In genomic region chr22:40636380-40637180, GRCh38 we compare ENCODE assay signal across 1 cellular context.
TF ChIP-seq lines count a peak whose summit lies in the region.

Gene MRTFA, minus strand, starts transcription at chr22:40636719.

TF ChIP-seq in HepG2, 621 proteins besides CTCF, POLR2A, EP300 and RAD21 (continued from another document and continues in another):
- TF ChIP-seq DBP (CRISPR knock-in tag; IDR thresholded peaks at IDR 0.05; ENCODE audit: not compliant biosample characterization) (peak; percentile 83), PRDM15 (CRISPR knock-in tag; IDR thresholded peaks at IDR 0.05) (peak; percentile 42; the same call in 1 of the 2 replicates), KDM5A (IDR thresholded peaks at IDR 0.05; ENCODE audit: borderline replicate concordance, low read length) (0 out of 2 replicates have a peak, but pooled peaks have one; percentile 42), ZNF205 (CRISPR knock-in tag; IDR thresholded peaks at IDR 0.05) (no peak), ZNF569 (CRISPR knock-in tag; IDR thresholded peaks at IDR 0.05; ENCODE audit: borderline replicate concordance) (peak; percentile 73; the same call in 1 of the 2 replicates), ATF7 (IDR thresholded peaks at IDR 0.05) (peak; percentile 97), ATF7 (CRISPR knock-in tag; IDR thresholded peaks at IDR 0.05) (peak; percentile 98), NPAS2 (CRISPR knock-in tag; IDR thresholded peaks at IDR 0.05; ENCODE audit: borderline replicate concordance) (no peak), BHLHE40 (IDR thresholded peaks at IDR 0.05; ENCODE audit: low read length) (no peak), HNF4A (CRISPR knock-in tag; IDR thresholded peaks at IDR 0.05) (0 out of 2 replicates have a peak, but pooled peaks have one; percentile 10), ZSCAN29 (CRISPR knock-in tag; conservative IDR thresholded peaks at IDR 0.05) (no peak), SMAD9 (CRISPR knock-in tag; IDR thresholded peaks at IDR 0.05) (no peak), ZBTB20 (CRISPR knock-in tag; IDR thresholded peaks at IDR 0.05; ENCODE audit: borderline replicate concordance, low read depth) (peak; percentile 6; the same call in 1 of the 2 replicates), ZNF24 (IDR thresholded peaks at IDR 0.05) (no peak), ARNT2 (CRISPR knock-in tag; IDR thresholded peaks at IDR 0.05; ENCODE audit: low read depth) (peak; percentile 86), ZNF577 (CRISPR knock-in tag; IDR thresholded peaks at IDR 0.05; ENCODE audit: borderline replicate concordance, low read depth) (no peak), FOXA1 (IDR thresholded peaks at IDR 0.05) (no peak), FOXA1 (CRISPR knock-in tag; IDR thresholded peaks at IDR 0.05) (no peak), ZNF337 (CRISPR knock-in tag; IDR thresholded peaks at IDR 0.05; ENCODE audit: borderline replicate concordance, low read depth) (no peak), HOXA9 (CRISPR knock-in tag; IDR thresholded peaks at IDR 0.05; ENCODE audit: borderline replicate concordance) (no peak; the same call in 1 of the 2 replicates), CCDC6 (CRISPR knock-in tag; IDR thresholded peaks at IDR 0.05) (peak; percentile 67; the same call in 1 of the 2 replicates), SRSF9 (IDR thresholded peaks at IDR 0.05; ENCODE audit: borderline replicate concordance, insufficient read depth, low read depth, low read length, poor library complexity, severe bottlenecking) (no peak), ZC3H13 (CRISPR knock-in tag; IDR thresholded peaks at IDR 0.05) (no peak), ZNF703 (CRISPR knock-in tag; IDR thresholded peaks at IDR 0.05; ENCODE audit: borderline replicate concordance) (peak; percentile 16; the same call in 1 of the 2 replicates), ZNF644 (CRISPR knock-in tag; IDR thresholded peaks at IDR 0.05; ENCODE audit: low read depth) (no peak), STAG1 (CRISPR knock-in tag; IDR thresholded peaks at IDR 0.05) (0 out of 2 replicates have a peak, but pooled peaks have one; percentile 8), ZNF883 (CRISPR knock-in tag; IDR thresholded peaks at IDR 0.05; ENCODE audit: not compliant biosample characterization) (peak; percentile 13), CREM (IDR thresholded peaks at IDR 0.05) (peak; percentile 87), CREM (CRISPR knock-in tag; IDR thresholded peaks at IDR 0.05) (no peak), ZNF251 (CRISPR knock-in tag; IDR thresholded peaks at IDR 0.05) (no peak), FOXC1 (CRISPR knock-in tag; IDR thresholded peaks at IDR 0.05; ENCODE audit: borderline replicate concordance) (no peak; the same call in 1 of the 2 replicates), FOXK2 (IDR thresholded peaks at IDR 0.05) (no peak), ARID2 (CRISPR knock-in tag; IDR thresholded peaks at IDR 0.05; ENCODE audit: borderline replicate concordance) (no peak), THAP11 (CRISPR knock-in tag; IDR thresholded peaks at IDR 0.05) (peak; percentile 82), ZSCAN20 (CRISPR knock-in tag; IDR thresholded peaks at IDR 0.05; ENCODE audit: borderline replicate concordance) (no peak), SMC3 (IDR thresholded peaks at IDR 0.05; ENCODE audit: low read length) (no peak), REXO4 (CRISPR knock-in tag; IDR thresholded peaks at IDR 0.05; ENCODE audit: borderline replicate concordance) (no peak), JUNB (CRISPR knock-in tag; IDR thresholded peaks at IDR 0.05; ENCODE audit: borderline replicate concordance) (no peak), ZNF7 (CRISPR knock-in tag; IDR thresholded peaks at IDR 0.05) (no peak), POGZ (CRISPR knock-in tag; IDR thresholded peaks at IDR 0.05) (peak; percentile 82), DRAP1 (CRISPR knock-in tag; IDR thresholded peaks at IDR 0.05) (peak; percentile 92), ZNF180 (CRISPR knock-in tag; IDR thresholded peaks at IDR 0.05; ENCODE audit: borderline replicate concordance, low read depth) (no peak), ZNF18 (CRISPR knock-in tag; IDR thresholded peaks at IDR 0.05; ENCODE audit: insufficient replicate concordance) (no peak), ELF1 (CRISPR knock-in tag; IDR thresholded peaks at IDR 0.05) (peak; percentile 92), PRMT3 (CRISPR knock-in tag; IDR thresholded peaks at IDR 0.05; ENCODE audit: borderline replicate concordance, low read depth) (no peak), ZNF652 (CRISPR knock-in tag; IDR thresholded peaks at IDR 0.05; ENCODE audit: borderline replicate concordance, low read depth) (no peak), IRF9 (CRISPR knock-in tag; IDR thresholded peaks at IDR 0.05; ENCODE audit: borderline replicate concordance) (no peak), GFI1 (CRISPR knock-in tag; IDR thresholded peaks at IDR 0.05; ENCODE audit: borderline replicate concordance) (no peak), SNRNP70 (IDR thresholded peaks at IDR 0.05; ENCODE audit: low read depth, low read length) (no peak), ARNTL (CRISPR knock-in tag; IDR thresholded peaks at IDR 0.05) (no peak), ZNF574 (CRISPR knock-in tag; IDR thresholded peaks at IDR 0.05) (peak; percentile 91), ZNF224 (CRISPR knock-in tag; IDR thresholded peaks at IDR 0.05) (no peak; the same call in 1 of the 2 replicates), E2F2 (CRISPR knock-in tag; IDR thresholded peaks at IDR 0.05; ENCODE audit: borderline replicate concordance) (peak; percentile 81; the same call in 1 of the 2 replicates), SNAPC5 (CRISPR knock-in tag; IDR thresholded peaks at IDR 0.05; ENCODE audit: borderline replicate concordance) (no peak; the same call in 1 of the 2 replicates), ZNF558 (CRISPR knock-in tag; IDR thresholded peaks at IDR 0.05; ENCODE audit: borderline replicate concordance) (peak; percentile 72; the same call in 1 of the 2 replicates), BCL6 (CRISPR knock-in tag; IDR thresholded peaks at IDR 0.05) (peak; percentile 37; the same call in 1 of the 2 replicates), ZNF331 (CRISPR knock-in tag; IDR thresholded peaks at IDR 0.05) (peak; percentile 52)
